Comparison of ENCODE assay signal across 16 cellular contexts in genomic region chr14:104546591-104547309, GRCh38. TPM values are rescaled to one million over a fixed set of nuclear protein-coding genes. Genes with fewer than 3 reads are reported as not detected.
"Had no signal": no experiment of that assay in that cellular context is flagged by ENCODE, and none has a peak within 500 bp of the region (broad histone marks: within the 10 kb centered on the region; RNA-seq: fewer than 3 reads in every experiment).

No MANE protein-coding gene starts in this region.

- H3K4me3 ChIP-seq: lung, testis, uterus had no signal

- H3K27ac Mint-ChIP-seq: activated CD8-positive, alpha-beta memory T cell treated with anti-CD3 and anti-CD28 coated beads, Interleukin-2, amount 10 ng/mL, durations not matched to agents 7 days and 5 days; effector memory CD8-positive, alpha-beta T cell; naive B cell; stimulated activated naive CD8-positive, alpha-beta T cell treated with anti-CD3 and anti-CD28 coated beads, Interleukin-15, Interleukin-2, amounts not matched to agents 100 ng/mL and 50 ng/mL, for 24 hours; T-helper 2 cell treated with Interferon-gamma antibody and Interleukin-4, amounts not matched to agents 5 μg/mL and 100 μg/mL, for 36 hours had no signal

- H3K27ac ChIP-seq: testis, uterus had no signal

- H3K4me3 Mint-ChIP-seq: activated CD8-positive, alpha-beta memory T cell treated with anti-CD3 and anti-CD28 coated beads, Interleukin-2, amount 10 ng/mL, durations not matched to agents 7 days and 5 days; activated T-cell treated with anti-CD3 and anti-CD28 coated beads, Interleukin-2, amount 50 U/mL, for 4 hours; effector memory CD8-positive, alpha-beta T cell; naive B cell; stimulated activated naive CD8-positive, alpha-beta T cell treated with anti-CD3 and anti-CD28 coated beads, Interleukin-15, Interleukin-2, amounts not matched to agents 100 ng/mL and 50 ng/mL, for 24 hours; T-helper 2 cell treated with Interferon-gamma antibody and Interleukin-4, amounts not matched to agents 5 μg/mL and 100 μg/mL, for 36 hours had no signal

- H3K9me3 Mint-ChIP-seq: activated T-cell treated with anti-CD3 and anti-CD28 coated beads, Interleukin-2, amount 50 U/mL, for 4 hours; effector memory CD8-positive, alpha-beta T cell; stimulated activated naive CD8-positive, alpha-beta T cell treated with anti-CD3 and anti-CD28 coated beads, Interleukin-15, Interleukin-2, amounts not matched to agents 100 ng/mL and 50 ng/mL, for 24 hours; T-helper 2 cell treated with Interferon-gamma antibody and Interleukin-4, amounts not matched to agents 5 μg/mL and 100 μg/mL, for 36 hours had no signal

- DNase-seq: activated CD4-positive, alpha-beta T cell treated with anti-CD3 and anti-CD28 coated beads for 1 hour; activated CD4-positive, alpha-beta T cell treated with anti-CD3 and anti-CD28 coated beads, Interleukin-2, amount 50 U/mL, for 48 hours; activated CD8-positive, alpha-beta memory T cell treated with anti-CD3 and anti-CD28 coated beads, Interleukin-2, amount 10 ng/mL, durations not matched to agents 7 days and 5 days; activated T-cell treated with anti-CD3 and anti-CD28 coated beads, Interleukin-2, amount 50 U/mL, for 4 hours; central memory CD4-positive, alpha-beta T cell; cortex of kidney; effector memory CD8-positive, alpha-beta T cell; erythroblast; hippocampal formation; naive B cell; stimulated activated CD4-positive, alpha-beta T cell treated with anti-CD3 and anti-CD28 coated beads, Interleukin-2, amount 100 ng/mL, for 48 hours; testis had no signal

- H3K4me1 ChIP-seq: testis, uterus had no signal

- H3K36me3 ChIP-seq: uterus had no signal

- H3K36me3 Mint-ChIP-seq: activated CD8-positive, alpha-beta memory T cell treated with anti-CD3 and anti-CD28 coated beads, Interleukin-2, amount 10 ng/mL, durations not matched to agents 7 days and 5 days; naive B cell had no signal

- H3K9me3 ChIP-seq: testis, uterus had no signal

- H3K4me1 Mint-ChIP-seq: activated CD8-positive, alpha-beta memory T cell treated with anti-CD3 and anti-CD28 coated beads, Interleukin-2, amount 10 ng/mL, durations not matched to agents 7 days and 5 days; naive B cell had no signal

- H3K27me3 ChIP-seq: testis, uterus had no signal

RNA-seq across cellular contexts. Expression of gene C14orf180, which starts 32.8 kb away (rescaled TPM):
- total RNA-seq: activated CD8-positive, alpha-beta memory T cell treated with anti-CD3 and anti-CD28 coated beads, Interleukin-2, amount 10 ng/mL, durations not matched to agents 7 days and 5 days; activated T-cell treated with anti-CD3 and anti-CD28 coated beads, Interleukin-2, amount 50 U/mL, for 4 hours had no signal

RNA-seq across cellular contexts. Expression of gene TMEM179, which starts 57.8 kb away (rescaled TPM):
- total RNA-seq: activated CD8-positive, alpha-beta memory T cell treated with anti-CD3 and anti-CD28 coated beads, Interleukin-2, amount 10 ng/mL, durations not matched to agents 7 days and 5 days; activated T-cell treated with anti-CD3 and anti-CD28 coated beads, Interleukin-2, amount 50 U/mL, for 4 hours had no signal
